10 cellular contexts compared by ENCODE assay signal in the genomic region with DNA sequence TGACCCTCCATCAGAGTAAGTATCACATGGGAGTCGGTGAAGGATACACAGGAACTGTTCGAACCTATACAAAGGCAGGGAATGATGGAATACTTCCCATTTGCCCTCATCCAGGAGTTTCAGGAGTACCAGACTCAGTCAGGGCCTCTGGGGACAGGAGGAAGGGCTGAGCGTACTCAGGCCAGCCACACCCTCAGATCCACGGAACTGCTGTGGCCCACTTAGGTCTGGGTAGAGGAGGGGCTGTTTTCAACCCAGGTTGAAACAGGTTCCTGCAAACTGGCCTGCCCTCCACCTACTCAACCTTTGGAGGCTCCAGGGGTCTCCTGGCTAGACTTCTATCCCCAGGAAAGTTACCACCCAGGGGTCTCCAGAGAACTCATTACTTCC. TPM values are rescaled to one million over a fixed set of nuclear protein-coding genes. Genes with fewer than 3 reads are reported as not detected.
DNase-seq lines count a peak whose midpoint lies in the region; ATAC-seq, FAIRE-seq and TF ChIP-seq lines count a peak whose summit lies in the region.
"Had no signal": no experiment of that assay in that cellular context is flagged by ENCODE, and none has a peak within 500 bp of the region (broad histone marks: within the 10 kb centered on the region; RNA-seq: fewer than 3 reads in every experiment).

No MANE protein-coding gene starts in this region.

- TF ChIP-seq CTCF in CD4-positive, alpha-beta T cell (IDR thresholded peaks at IDR 0.05) = no peak
- no peak for TF ChIP-seq CTCF in natural killer cell (IDR thresholded peaks at IDR 0.05)

- H3K9me3 Mint-ChIP-seq in CD4-positive, alpha-beta T cell = no peaks in the 10 kb centered on the region
- no peaks in the 10 kb centered on the region for H3K9me3 Mint-ChIP-seq in activated naive CD8-positive, alpha-beta T cell treated with anti-CD3 and anti-CD28 coated beads, Interleukin-2, amount 50 U/mL, for 24 hours
- H3K9me3 Mint-ChIP-seq in natural killer cell = no peaks in the 10 kb centered on the region

- H3K27me3 ChIP-seq in CD4-positive, alpha-beta T cell (ENCODE audit: control insufficient read depth, insufficient read depth, low read length) = peaks cover 4% of the 10 kb centered on the region

- TF ChIP-seq POLR2A in GM12892 (IDR thresholded peaks at IDR 0.05; ENCODE audit: low read depth, low read length) = no peak

- H3K9me3 ChIP-seq in CD4-positive, alpha-beta T cell (ENCODE audit: control insufficient read depth, low read length) = no peaks in the 10 kb centered on the region

- FAIRE-seq in GM12892 (lab: Jason Lieb, UNC) = no peak

- H3K4me3 Mint-ChIP-seq in CD4-positive, alpha-beta T cell = peak overlapping the region; percentile 95
- peak overlapping the region; percentile 85 for H3K4me3 Mint-ChIP-seq in activated naive CD8-positive, alpha-beta T cell treated with anti-CD3 and anti-CD28 coated beads, Interleukin-2, amount 50 U/mL, for 24 hours
- H3K4me3 Mint-ChIP-seq in natural killer cell = peak overlapping the region; percentile 93

- DNase-seq in CD4-positive, alpha-beta T cell = no peak
- DNase-seq in activated naive CD8-positive, alpha-beta T cell treated with anti-CD3 and anti-CD28 coated beads, Interleukin-2, amount 50 U/mL, for 24 hours = no peak
- DNase-seq in natural killer cell (no peak), GM12892 (ENCODE audit: insufficient read length) (no peak), A172 (ENCODE audit: low spot score) (no peak), glomerular visceral epithelial cell (ENCODE audit: extremely low spot score) (no peak)
- DNase-seq: foreskin melanocyte had no signal

- no peak for ATAC-seq in CD4-positive, alpha-beta T cell (ENCODE audit: poor library complexity)
- ATAC-seq in HG03196 (IDR thresholded peaks at IDR 0.05; ENCODE audit: unreplicated experiment) = peak; percentile 16
- ATAC-seq in activated naive CD8-positive, alpha-beta T cell treated with anti-CD3 and anti-CD28 coated beads, Interleukin-2, amount 50 U/mL, for 24 hours = no peak
- no peak for ATAC-seq in natural killer cell
- no peak for ATAC-seq in HG03095 (IDR thresholded peaks at IDR 0.05; ENCODE audit: unreplicated experiment)

- POLR2A ChIA-PET in CD4-positive, alpha-beta T cell (lab: Charles Lee) = interaction anchor here (1.1 to 1.9 kb wide), 3 partner anchors 64 to 80 kb away, joined by 5 to 7 read pairs (median 5); a partner anchor contains a TSS

- no peak overlapping the region for H3K27ac Mint-ChIP-seq in CD4-positive, alpha-beta T cell
- H3K27ac Mint-ChIP-seq in activated naive CD8-positive, alpha-beta T cell treated with anti-CD3 and anti-CD28 coated beads, Interleukin-2, amount 50 U/mL, for 24 hours = peak overlapping the region; percentile 91
- H3K27ac Mint-ChIP-seq in natural killer cell = peak overlapping the region in 1 of 2 donors; percentile 87

- no peak overlapping the region for H3K27ac ChIP-seq in CD4-positive, alpha-beta T cell (ENCODE audit: low read depth, low read length)

- H3K4me1 Mint-ChIP-seq in CD4-positive, alpha-beta T cell (ENCODE audit: low read depth) = peaks cover 4% of the 10 kb centered on the region
- peaks cover 7% of the 10 kb centered on the region for H3K4me1 Mint-ChIP-seq in activated naive CD8-positive, alpha-beta T cell treated with anti-CD3 and anti-CD28 coated beads, Interleukin-2, amount 50 U/mL, for 24 hours
- H3K4me1 Mint-ChIP-seq in natural killer cell = peaks cover 21 to 23% of the 10 kb centered on the region in 2 donors

- no peaks in the 10 kb centered on the region for H3K36me3 Mint-ChIP-seq in CD4-positive, alpha-beta T cell (ENCODE audit: low read depth)
- H3K36me3 Mint-ChIP-seq in activated naive CD8-positive, alpha-beta T cell treated with anti-CD3 and anti-CD28 coated beads, Interleukin-2, amount 50 U/mL, for 24 hours (ENCODE audit: low read depth) = no peaks in the 10 kb centered on the region
- H3K36me3 Mint-ChIP-seq in natural killer cell = no peaks in the 10 kb centered on the region

- CTCF ChIA-PET in CD4-positive, alpha-beta T cell (lab: Charles Lee) = interaction anchor here (1.2 to 1.8 kb wide), 2 partner anchors 8 to 66 kb away, joined by 4 to 21 read pairs; no protein-coding TSS in a partner anchor

- peaks cover 34% of the 10 kb centered on the region for H3K27me3 Mint-ChIP-seq in CD4-positive, alpha-beta T cell
- peaks cover 18% of the 10 kb centered on the region for H3K27me3 Mint-ChIP-seq in activated naive CD8-positive, alpha-beta T cell treated with anti-CD3 and anti-CD28 coated beads, Interleukin-2, amount 50 U/mL, for 24 hours
- peaks cover 10 to 11% of the 10 kb centered on the region in 2 donors for H3K27me3 Mint-ChIP-seq in natural killer cell (ENCODE audit: low read depth in 2 of 2)

- intact Hi-C loops in CD4-positive, alpha-beta T cell (cut with DNase I, micrococcal nuclease) = loop anchor here in 1 of 2 experiments (2.0 kb wide), 2 partner anchors 330 to 352 kb away; no protein-coding TSS in a partner anchor
- intact Hi-C loops in natural killer cell (cut with micrococcal nuclease) = loop anchor here (10.0 kb wide), 1 partner anchor 200 kb away; a partner anchor contains a TSS

RNA-seq across cellular contexts. Expression of a gene that starts 6.7 kb away (rescaled TPM):
- total RNA-seq in CD4-positive, alpha-beta T cell = not detected
- total RNA-seq in natural killer cell = not detected
- polyA plus RNA-seq in GM12892 (2012; ENCODE audit: missing spikeins) = not detected
- 0.10 and 0.12 TPM in 2 replicates for total RNA-seq in A172 (2014; rRNA removed; shearing (Covaris generic))
- polyA plus RNA-seq: lung had no signal

RNA-seq across cellular contexts. Expression of a gene that starts 38.2 kb away (rescaled TPM):
- total RNA-seq in CD4-positive, alpha-beta T cell = not detected
- under 1 TPM; 0.07 to 0.25 (median 0.09) TPM for total RNA-seq in natural killer cell
- 0.59 TPM for polyA plus RNA-seq in GM12892 (2012; ENCODE audit: missing spikeins)
- total RNA-seq in A172 (2014; rRNA removed; shearing (Covaris generic)) = 0.19 and 0.45 TPM in 2 replicates
